In the genomic region with DNA sequence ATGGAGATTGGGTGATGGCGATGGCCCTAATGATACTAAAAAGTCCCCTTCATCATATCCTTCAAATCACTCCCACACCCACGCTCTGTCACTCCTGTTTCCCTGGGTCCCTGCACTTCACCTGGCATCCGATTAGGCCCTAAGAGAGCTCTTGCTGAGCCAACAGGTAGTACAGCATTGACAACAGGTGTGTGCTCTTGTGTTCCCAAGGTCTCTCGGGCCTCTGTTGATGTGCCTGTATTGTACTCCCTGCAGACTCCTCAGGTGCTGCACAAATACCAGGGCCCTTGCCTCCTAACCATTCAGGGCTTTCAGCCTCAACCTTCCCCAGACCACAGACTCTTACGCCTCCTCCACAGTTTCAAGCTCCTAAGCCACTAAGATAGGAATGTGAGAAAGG, we compare ENCODE assay signal across 23 cellular contexts. TPM values are rescaled to one million over a fixed set of nuclear protein-coding genes. Genes with fewer than 3 reads are reported as not detected.
DNase-seq lines count a peak whose midpoint lies in the region; ATAC-seq and TF ChIP-seq lines count a peak whose summit lies in the region.
"Had no signal": no experiment of that assay in that cellular context is flagged by ENCODE, and none has a peak within 500 bp of the region (broad histone marks: within the 10 kb centered on the region; RNA-seq: fewer than 3 reads in every experiment).

No MANE protein-coding gene starts in this region.

- no peaks in the 10 kb centered on the region for H3K4me1 ChIP-seq in CD8-positive, alpha-beta T cell (ENCODE audit: insufficient read depth, low read length)
- no peaks in the 10 kb centered on the region for H3K4me1 ChIP-seq in HEK293 (ENCODE audit: control insufficient read depth, insufficient read depth, low read length)
- H3K4me1 ChIP-seq in endodermal cell (ENCODE audit: control insufficient read depth, insufficient read depth, low read length): no peaks in the 10 kb centered on the region
- H3K4me1 ChIP-seq in esophagus squamous epithelium: no peaks in the 10 kb centered on the region
- no peaks in the 10 kb centered on the region for H3K4me1 ChIP-seq in lower lobe of right lung
- H3K4me1 ChIP-seq: A549 had no signal

- no peak for DNase-seq in CD8-positive, alpha-beta T cell
- DNase-seq in endodermal cell (peak; percentile 40), esophagus squamous epithelium (lab: John Stamatoyannopoulos, UW) (no peak), lower lobe of right lung (no peak)
- DNase-seq in stimulated activated CD8-positive, alpha-beta memory T cell treated with anti-CD3 and anti-CD28 coated beads, Interleukin-4, amount 100 ng/mL, for 48 hours: peak; percentile 17
- DNase-seq in stimulated activated CD4-positive, alpha-beta T cell treated with anti-CD3 and anti-CD28 coated beads, Interleukin-4, amount 100 ng/mL, for 4 hours: no peak
- DNase-seq: 8988T; ACHN; AML-193; BE2C; CD4-positive, alpha-beta T cell; COR-L47; DMS 273 treated with DMSO at 0.1 percent for 48 hours; DMS79; EL; GDM1; H9 had no signal

- peak overlapping the region; percentile 56 for H3K27ac Mint-ChIP-seq in CD8-positive, alpha-beta T cell
- no peak overlapping the region for H3K27ac Mint-ChIP-seq in endodermal cell
- H3K27ac Mint-ChIP-seq: CD14-positive monocyte; CD4-positive, alpha-beta T cell; GM23338; H9 had no signal

- 80 to 92% methylated on average over 3 to 5 of the region's 5 CpGs for WGBS in endodermal cell (ENCODE audit: insufficient coverage in 1 of 2, insufficient read length in 1 of 2), 2 experiments
- 90 to 99% methylated on average over 5 of the region's 5 CpGs for WGBS in esophagus squamous epithelium, 2 donors

- H3K36me3 Mint-ChIP-seq in CD8-positive, alpha-beta T cell: no peaks in the 10 kb centered on the region
- H3K36me3 Mint-ChIP-seq in endodermal cell (ENCODE audit: low read depth): no peaks in the 10 kb centered on the region
- H3K36me3 Mint-ChIP-seq: CD14-positive monocyte had no signal

- intact Hi-C loops in CD8-positive, alpha-beta T cell (cut with DNase I, micrococcal nuclease): no loop called here
- intact Hi-C loops in esophagus squamous epithelium (cut with DNase I): no loop called here
- intact Hi-C loops in lower lobe of right lung (cut with DNase I): no loop called here

- TF ChIP-seq CTCF in CD8-positive, alpha-beta T cell (IDR thresholded peaks at IDR 0.05): no peak
- TF ChIP-seq CTCF in HEK293 (tag by site-specific recombination; IDR thresholded peaks at IDR 0.05): no peak
- TF ChIP-seq CTCF in endodermal cell (conservative IDR thresholded peaks at IDR 0.05): no peak
- TF ChIP-seq CTCF in esophagus squamous epithelium (IDR thresholded peaks at IDR 0.05): no peak
- no peak for TF ChIP-seq CTCF in lower lobe of right lung (IDR thresholded peaks at IDR 0.05)

- H3K27me3 Mint-ChIP-seq in CD8-positive, alpha-beta T cell (ENCODE audit: low read depth): peaks cover 9% of the 10 kb centered on the region
- H3K27me3 Mint-ChIP-seq in endodermal cell (ENCODE audit: insufficient read depth): peaks cover 46% of the 10 kb centered on the region

- no peaks in the 10 kb centered on the region for H3K36me3 ChIP-seq in CD8-positive, alpha-beta T cell (ENCODE audit: insufficient read depth, low read length)
- H3K36me3 ChIP-seq in HEK293 (ENCODE audit: control insufficient read depth in 2 of 2, insufficient read depth in 1 of 2, low read length in 2 of 2): no peaks in the 10 kb centered on the region
- H3K36me3 ChIP-seq in endodermal cell (ENCODE audit: control insufficient read depth, insufficient read depth, low read length): no peaks in the 10 kb centered on the region
- no peaks in the 10 kb centered on the region for H3K36me3 ChIP-seq in esophagus squamous epithelium
- no peaks in the 10 kb centered on the region for H3K36me3 ChIP-seq in lower lobe of right lung
- H3K36me3 ChIP-seq: BE2C; BLaER1 treated with 17β-estradiol and CSF1 and Interleukin-3, amounts not matched to agents 10 nM and 100 nM had no signal

- ATAC-seq in CD8-positive, alpha-beta T cell: no peak
- no peak for ATAC-seq in lower lobe of right lung
- ATAC-seq: A549, GM12878, GM23338 had no signal

- POLR2A ChIA-PET in CD8-positive, alpha-beta T cell (lab: Charles Lee): interaction anchor here (0.6 kb wide), 1 partner anchor 1984 kb away, joined by 3 read pairs; no protein-coding TSS in a partner anchor
- POLR2A ChIA-PET in HEK293 (lab: Yijun Ruan, JAX): no interaction called here

- no peaks in the 10 kb centered on the region for H3K27me3 ChIP-seq in CD8-positive, alpha-beta T cell (ENCODE audit: insufficient read depth, low read length)
- H3K27me3 ChIP-seq in endodermal cell (ENCODE audit: control insufficient read depth, insufficient read depth, low read length, poor library complexity, severe bottlenecking): peaks cover 64% of the 10 kb centered on the region
- H3K27me3 ChIP-seq in esophagus squamous epithelium: peaks cover 0 to 3% (median 0%) of the 10 kb centered on the region in 4 donors
- no peaks in the 10 kb centered on the region for H3K27me3 ChIP-seq in lower lobe of right lung (ENCODE audit: low read depth)
- H3K27me3 ChIP-seq: BLaER1 treated with 17β-estradiol and CSF1 and Interleukin-3, amounts not matched to agents 10 nM and 100 nM had no signal

- H3K27ac ChIP-seq in CD8-positive, alpha-beta T cell (ENCODE audit: low read depth, low read length): no peak overlapping the region
- H3K27ac ChIP-seq in HEK293 (ENCODE audit: extremely low read depth, low read depth, low read length) (no peak overlapping the region), endodermal cell (ENCODE audit: low read depth, low read length) (no peak overlapping the region), esophagus squamous epithelium (no peak overlapping the region), lower lobe of right lung (no peak overlapping the region)
- H3K27ac ChIP-seq: A549; BLaER1 treated with 17β-estradiol and CSF1 and Interleukin-3, amounts not matched to agents 10 nM and 100 nM had no signal

- CTCF ChIA-PET in CD8-positive, alpha-beta T cell (lab: Charles Lee): no interaction called here
- CTCF ChIA-PET in HEK293 (lab: Yijun Ruan, JAX): no interaction called here

- no peak for TF ChIP-seq POLR2A in esophagus squamous epithelium (IDR thresholded peaks at IDR 0.05)

- no peak overlapping the region for H3K9ac ChIP-seq in endodermal cell (ENCODE audit: extremely low read depth, low read length, poor library complexity, severe bottlenecking)
- H3K9ac ChIP-seq: BLaER1 treated with 17β-estradiol and CSF1 and Interleukin-3, amounts not matched to agents 10 nM and 100 nM had no signal

- no peaks in the 10 kb centered on the region for H3K9me3 Mint-ChIP-seq in CD8-positive, alpha-beta T cell
- H3K9me3 Mint-ChIP-seq in endodermal cell: no peaks in the 10 kb centered on the region
- H3K9me3 Mint-ChIP-seq: CD14-positive monocyte; CD4-positive, alpha-beta T cell; GM23338; H9 had no signal

- no peaks in the 10 kb centered on the region for H3K9me3 ChIP-seq in CD8-positive, alpha-beta T cell (ENCODE audit: low read length)
- no peaks in the 10 kb centered on the region for H3K9me3 ChIP-seq in HEK293 (ENCODE audit: control insufficient read depth, insufficient read depth, low read depth, low read length)
- H3K9me3 ChIP-seq in endodermal cell (ENCODE audit: control insufficient read depth, low read length): no peaks in the 10 kb centered on the region
- H3K9me3 ChIP-seq in esophagus squamous epithelium: no peaks in the 10 kb centered on the region
- H3K9me3 ChIP-seq in lower lobe of right lung: no peaks in the 10 kb centered on the region
- H3K9me3 ChIP-seq: A549, BE2C had no signal

- H3K4me3 ChIP-seq in CD8-positive, alpha-beta T cell (ENCODE audit: low read depth, low read length): no peak overlapping the region
- H3K4me3 ChIP-seq in HEK293 (ENCODE audit: low read depth, low read length) (no peak overlapping the region), endodermal cell (ENCODE audit: low read length) (no peak overlapping the region), esophagus squamous epithelium (no peak overlapping the region), lower lobe of right lung (no peak overlapping the region)
- H3K4me3 ChIP-seq: A549; BLaER1 treated with 17β-estradiol and CSF1 and Interleukin-3, amounts not matched to agents 10 nM and 100 nM; GM12878; GM23338 had no signal

- no peaks in the 10 kb centered on the region for H3K4me1 Mint-ChIP-seq in CD8-positive, alpha-beta T cell (ENCODE audit: low read depth)
- H3K4me1 Mint-ChIP-seq in endodermal cell: no peaks in the 10 kb centered on the region
- H3K4me1 Mint-ChIP-seq: CD14-positive monocyte, GM23338 had no signal

- H3K4me3 Mint-ChIP-seq in CD8-positive, alpha-beta T cell: no peak overlapping the region
- no peak overlapping the region for H3K4me3 Mint-ChIP-seq in endodermal cell
- H3K4me3 Mint-ChIP-seq: CD14-positive monocyte; CD4-positive, alpha-beta T cell; GM23338; H9 had no signal

TF ChIP-seq in HEK293, 187 proteins besides CTCF, POLR2A, EP300 and RAD21 (continues in another document):
- TF ChIP-seq SCRT1 (tag by site-specific recombination; IDR thresholded peaks at IDR 0.05; ENCODE audit: borderline replicate concordance) (peak; percentile 96), SCRT2 (tag by site-specific recombination; IDR thresholded peaks at IDR 0.05) (peak; percentile 93), YY1 (tag by site-specific recombination; IDR thresholded peaks at IDR 0.05) (no peak), ZNF623 (tag by site-specific recombination; IDR thresholded peaks at IDR 0.05) (no peak)
- TF ChIP-seq, protein P1, sequence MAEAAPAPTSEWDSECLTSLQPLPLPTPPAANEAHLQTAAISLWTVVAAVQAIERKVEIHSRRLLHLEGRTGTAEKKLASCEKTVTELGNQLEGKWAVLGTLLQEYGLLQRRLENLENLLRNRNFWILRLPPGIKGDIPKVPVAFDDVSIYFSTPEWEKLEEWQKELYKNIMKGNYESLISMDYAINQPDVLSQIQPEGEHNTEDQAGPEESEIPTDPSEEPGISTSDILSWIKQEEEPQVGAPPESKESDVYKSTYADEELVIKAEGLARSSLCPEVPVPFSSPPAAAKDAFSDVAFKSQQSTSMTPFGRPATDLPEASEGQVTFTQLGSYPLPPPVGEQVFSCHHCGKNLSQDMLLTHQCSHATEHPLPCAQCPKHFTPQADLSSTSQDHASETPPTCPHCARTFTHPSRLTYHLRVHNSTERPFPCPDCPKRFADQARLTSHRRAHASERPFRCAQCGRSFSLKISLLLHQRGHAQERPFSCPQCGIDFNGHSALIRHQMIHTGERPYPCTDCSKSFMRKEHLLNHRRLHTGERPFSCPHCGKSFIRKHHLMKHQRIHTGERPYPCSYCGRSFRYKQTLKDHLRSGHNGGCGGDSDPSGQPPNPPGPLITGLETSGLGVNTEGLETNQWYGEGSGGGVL (tag by site-specific recombination; IDR thresholded peaks at IDR 0.05): no peak

RNA-seq across cellular contexts. Expression of gene VDR, which starts 25.8 kb away (rescaled TPM):
- under 1 TPM; 0.90 to 0.92 TPM for total RNA-seq in CD8-positive, alpha-beta T cell
- total RNA-seq in endodermal cell (under 1 TPM in 1 of 2 donors, not detected in 1; 0.04 TPM), esophagus squamous epithelium (10 to 100 TPM; 16.6 to 25.0 (median 21.3) TPM), lower lobe of right lung (24.3 TPM)
- not detected for polyA plus RNA-seq in endodermal cell (2013, experiment 1 of 2)
- not detected for polyA plus RNA-seq in endodermal cell (2013, experiment 2 of 2)

RNA-seq across cellular contexts. Expression of gene TMEM106C, which starts 32.8 kb away (rescaled TPM):
- total RNA-seq in CD8-positive, alpha-beta T cell: 10 to 100 TPM; 12.1 to 13.1 TPM
- total RNA-seq in endodermal cell: 10 to 100 TPM; 17.3 to 61.6 TPM
- 120 TPM for polyA plus RNA-seq in endodermal cell (2013, experiment 1 of 2)
- 114 TPM for polyA plus RNA-seq in endodermal cell (2013, experiment 2 of 2)
- 10 to 100 TPM; 24.1 to 92.7 (median 63.5) TPM for total RNA-seq in esophagus squamous epithelium
- 39.3 TPM for total RNA-seq in lower lobe of right lung

Comparison
In these comparisons a context has a peak if more than half of its experiments do, and no peak if none do; other contexts are left out.
1. DNase-seq: peak in endodermal cell (single experiment) and stimulated activated CD8-positive, alpha-beta memory T cell treated with anti-CD3 and anti-CD28 coated beads, Interleukin-4, amount 100 ng/mL, for 48 hours (single experiment); none in CD8-positive, alpha-beta T cell (0 of 7), esophagus squamous epithelium (single experiment), lower lobe of right lung (single experiment) and stimulated activated CD4-positive, alpha-beta T cell treated with anti-CD3 and anti-CD28 coated beads, Interleukin-4, amount 100 ng/mL, for 4 hours (0 of 2).
2. RNA of gene VDR, which starts 25.8 kb away (total RNA-seq): 24.3 TPM in lower lobe of right lung (single experiment) and 16.6 to 25.0 TPM in esophagus squamous epithelium; 0.90 to 0.92 TPM in CD8-positive, alpha-beta T cell and 0.04 TPM in endodermal cell; every median in the first group is over 4 times any median in the second.